Comparison of ENCODE assay signal across 8 cellular contexts in genomic region chr22:22928666-22929380, GRCh38. TPM values are rescaled to one million over a fixed set of nuclear protein-coding genes. Genes with fewer than 3 reads are reported as not detected.
DNase-seq lines count a peak whose midpoint lies in the region; ATAC-seq, FAIRE-seq and TF ChIP-seq lines count a peak whose summit lies in the region.

No MANE protein-coding gene starts in this region.

- no peak overlapping the region for H3K27ac ChIP-seq in caudate nucleus (ENCODE audit: low read depth, low read length)

- peak; percentile 26; the same call in 1 of the 2 replicates for TF ChIP-seq POLR2A in GM12891 (IDR thresholded peaks at IDR 0.05; ENCODE audit: low read depth, low read length)
- TF ChIP-seq POLR2A in erythroblast (IDR thresholded peaks at IDR 0.05; ENCODE audit: low read length) = no peak

- FAIRE-seq in GM12891 (lab: Jason Lieb, UNC) = peak; percentile 98

- DNase-seq in GM12891 (ENCODE audit: insufficient read length, low spot score) (peak; percentile 88), iris pigment epithelial cell (ENCODE audit: low read depth) (peak; percentile 26), caudate nucleus (lab: John Stamatoyannopoulos, UW) (no peak), NCI-H2171 treated with DMSO at 0.1 percent for 48 hours (lab: John Stamatoyannopoulos, UW) (no peak), erythroblast (lab: John Stamatoyannopoulos, UW) (no peak)
- DNase-seq in activated CD4-positive, alpha-beta T cell treated with anti-CD3 and anti-CD28 coated beads for 48 hours = peak; percentile 59

- ATAC-seq in GM21390 (IDR thresholded peaks at IDR 0.05; ENCODE audit: unreplicated experiment) (peak; percentile 82), HG03565 (IDR thresholded peaks at IDR 0.05; ENCODE audit: unreplicated experiment) (peak; percentile 87)

TF ChIP-seq in GM12891, 5 proteins besides CTCF, POLR2A, EP300 and RAD21:
- TF ChIP-seq TAF1 (IDR thresholded peaks at IDR 0.05; ENCODE audit: low read depth, low read length) = peak; percentile 37; the same call in 1 of the 2 replicates
- peak; percentile 19; the same call in 1 of the 2 replicates for TF ChIP-seq POLR2AphosphoS5 (IDR thresholded peaks at IDR 0.05; ENCODE audit: low read depth, low read length)
- peak; percentile 73 for TF ChIP-seq POU2F2 (IDR thresholded peaks at IDR 0.05; ENCODE audit: low read depth, low read length)
- TF ChIP-seq SPI1 (IDR thresholded peaks at IDR 0.05; ENCODE audit: low read depth, low read length) = peak; percentile 77
- TF ChIP-seq PAX5 (IDR thresholded peaks at IDR 0.05; ENCODE audit: insufficient read depth, low read length, severe bottlenecking) = peak; percentile 14
TF ChIP-seq in GM12891: peak in this region for 5.

RNA-seq across cellular contexts. Expression of gene IGLL5, which starts 41.2 kb away (rescaled TPM):
- 28.1 TPM for polyA plus RNA-seq in GM12891 (2012; ENCODE audit: low read depth, missing spikeins)

Comparison
In these comparisons a context has a peak if more than half of its experiments do, and no peak if none do; other contexts are left out.
1. DNase-seq: peak in GM12891 (single experiment), activated CD4-positive, alpha-beta T cell treated with anti-CD3 and anti-CD28 coated beads for 48 hours (single experiment) and iris pigment epithelial cell (single experiment); none in caudate nucleus (0 of 61), NCI-H2171 treated with DMSO at 0.1 percent for 48 hours (single experiment) and erythroblast (0 of 2).